In the genomic region with DNA sequence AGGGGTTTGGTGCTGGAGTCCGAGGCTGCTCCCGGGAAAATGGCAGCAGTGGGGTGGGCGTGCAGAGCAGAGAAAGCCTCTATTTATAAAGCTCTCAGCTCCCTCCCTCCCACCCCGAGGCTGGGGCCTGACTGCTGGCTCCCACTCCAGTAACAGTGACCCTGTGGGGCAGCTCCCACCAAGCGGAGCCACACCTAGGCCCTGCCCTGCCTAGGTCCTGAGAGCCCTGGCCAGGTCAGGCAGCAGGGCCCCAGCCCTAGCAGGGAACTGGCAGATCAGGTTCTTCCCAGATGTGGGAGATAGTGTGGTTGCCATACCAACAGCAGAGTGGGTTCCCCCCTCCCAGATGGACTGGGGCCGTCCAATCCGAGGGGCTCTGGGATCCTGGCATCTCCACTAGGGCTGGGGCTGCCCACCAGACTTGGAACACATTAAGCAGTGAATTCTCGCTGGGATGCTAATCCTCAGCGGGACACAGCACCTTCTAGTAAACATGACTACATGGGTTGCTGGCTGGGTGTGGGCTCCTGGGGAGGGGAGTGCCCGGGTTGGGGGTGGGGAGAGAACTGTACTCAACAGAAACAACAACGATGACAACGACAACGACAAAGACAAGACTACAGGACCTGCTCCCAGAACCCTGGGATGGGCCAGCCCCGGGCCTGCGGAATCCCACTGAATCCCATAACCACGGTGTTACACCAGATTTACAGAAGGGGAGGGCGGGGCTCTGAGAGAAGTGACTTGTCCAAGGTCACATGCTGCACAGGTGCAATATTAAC, we compare ENCODE assay signal across 8 cellular contexts. TPM values are rescaled to one million over a fixed set of nuclear protein-coding genes. Genes with fewer than 3 reads are reported as not detected.
DNase-seq lines count a peak whose midpoint lies in the region; ATAC-seq and TF ChIP-seq lines count a peak whose summit lies in the region.

No MANE protein-coding gene starts in this region.

- no peaks in the 10 kb centered on the region for H3K27me3 Mint-ChIP-seq in T-helper 2 cell treated with Interferon-gamma antibody and Interleukin-4, amounts not matched to agents 5 μg/mL and 100 μg/mL, for 36 hours (ENCODE audit: low read depth)

- peak overlapping the region; percentile 93 for H3K4me3 Mint-ChIP-seq in T-helper 2 cell treated with Interferon-gamma antibody and Interleukin-4, amounts not matched to agents 5 μg/mL and 100 μg/mL, for 36 hours

- H2AK5ac ChIP-seq in trophoblast cell (ENCODE audit: low read length), result peak overlapping the region; percentile 99

- peak overlapping the region; percentile 73 for H2AFZ ChIP-seq in trophoblast cell (ENCODE audit: insufficient read depth, low read length, poor library complexity)

- H3K36me3 ChIP-seq in esophagus muscularis mucosa (no peaks in the 10 kb centered on the region), trophoblast cell (ENCODE audit: control insufficient read depth in 1 of 2, insufficient read depth in 2 of 2, low read length in 2 of 2) (no peaks in the 10 kb centered on the region)

- H3K4me3 ChIP-seq in esophagus muscularis mucosa (peak overlapping the region; percentile 80 to 95 (median 88)), trophoblast cell (ENCODE audit: low read depth, low read length) (no peak overlapping the region)

- no peak overlapping the region for H3K23ac ChIP-seq in trophoblast cell (ENCODE audit: low read length)

- peak overlapping the region; percentile 92 for H2BK12ac ChIP-seq in trophoblast cell (ENCODE audit: low read length)

- no peaks in the 10 kb centered on the region for H3K9me3 Mint-ChIP-seq in T-helper 2 cell treated with Interferon-gamma antibody and Interleukin-4, amounts not matched to agents 5 μg/mL and 100 μg/mL, for 36 hours

- peak overlapping the region; percentile 92 for H3K4me2 ChIP-seq in trophoblast cell (ENCODE audit: low read length)

- peak overlapping the region; percentile 90 for H2BK5ac ChIP-seq in trophoblast cell (ENCODE audit: low read depth, low read length, poor library complexity)

- peaks cover 3% of the 10 kb centered on the region for H3K36me3 Mint-ChIP-seq in T-helper 2 cell treated with Interferon-gamma antibody and Interleukin-4, amounts not matched to agents 5 μg/mL and 100 μg/mL, for 36 hours (ENCODE audit: low read depth)

- peak overlapping the region; percentile 31 for H3K27ac Mint-ChIP-seq in T-helper 2 cell treated with Interferon-gamma antibody and Interleukin-4, amounts not matched to agents 5 μg/mL and 100 μg/mL, for 36 hours

- intact Hi-C loops in esophagus muscularis mucosa (cut with DNase I), result no loop called here

- peaks cover 29% of the 10 kb centered on the region for H3K4me1 Mint-ChIP-seq in T-helper 2 cell treated with Interferon-gamma antibody and Interleukin-4, amounts not matched to agents 5 μg/mL and 100 μg/mL, for 36 hours (ENCODE audit: low read depth)

- H4K12ac ChIP-seq in trophoblast cell (ENCODE audit: low read depth, low read length), result peak overlapping the region; percentile 82

- 41% methylated on average over 12 of the region's 17 CpGs for WGBS in esophagus muscularis mucosa
- WGBS in trophoblast cell (ENCODE audit: extremely low coverage, insufficient coverage, insufficient read length), result no CpG with 5 or more reads among the region's 17 CpGs

- DNase-seq in T-helper 2 cell treated with Interferon-gamma antibody and Interleukin-4, amounts not matched to agents 5 μg/mL and 100 μg/mL, for 36 hours (ENCODE audit: low spot score), result no peak
- DNase-seq in T-helper 2 cell (no peak), RWPE1 (ENCODE audit: low spot score) (peak; percentile 64), esophagus muscularis mucosa (ENCODE audit: extremely low spot score) (no peak), trophoblast cell (peak; percentile 83 to 86)

- H3K4me1 ChIP-seq in esophagus muscularis mucosa (peaks cover 22 to 57% (median 51%) of the 10 kb centered on the region in 4 donors), trophoblast cell (ENCODE audit: control insufficient read depth in 1 of 2, insufficient read depth in 2 of 2, low read length in 2 of 2) (peaks cover 32 to 40% of the 10 kb centered on the region in 2 experiments)

- H2BK120ac ChIP-seq in trophoblast cell (ENCODE audit: insufficient read depth, low read length, poor library complexity), result peak overlapping the region; percentile 97

- H3K79me2 ChIP-seq in trophoblast cell (ENCODE audit: control insufficient read depth, insufficient read depth, low read length, poor library complexity), result peaks cover 11% of the 10 kb centered on the region

- peak overlapping the region; percentile 90 for H3K14ac ChIP-seq in trophoblast cell (ENCODE audit: low read length)

- H3K27me3 ChIP-seq in esophagus muscularis mucosa (no peaks in the 10 kb centered on the region), trophoblast cell (ENCODE audit: insufficient read depth, low read length) (no peaks in the 10 kb centered on the region)

- peak overlapping the region; percentile 94 for H3K18ac ChIP-seq in trophoblast cell (ENCODE audit: low read length)

- TF ChIP-seq CTCF in RWPE1 (conservative IDR thresholded peaks at IDR 0.05; ENCODE audit: low read depth) (no peak), esophagus muscularis mucosa (IDR thresholded peaks at IDR 0.05) (no peak)

- CTCF ChIA-PET in RWPE1 (lab: Yijun Ruan, JAX), result interaction anchor here (0.7 kb wide), 1 partner anchor 25 kb away, joined by 3 read pairs; no protein-coding TSS in a partner anchor

- H3K4ac ChIP-seq in trophoblast cell (ENCODE audit: low read depth, low read length), result peak overlapping the region; percentile 96

- peak overlapping the region; percentile 82 for H4K8ac ChIP-seq in trophoblast cell (ENCODE audit: low read depth, low read length)

- H3K27ac ChIP-seq in RWPE1, result peak overlapping the region; percentile 79
- H3K27ac ChIP-seq in esophagus muscularis mucosa (replicated peaks in 1 of 4), result peak overlapping the region; percentile 78 to 82 (median 80)
- peak overlapping the region; percentile 76 for H3K27ac ChIP-seq in trophoblast cell (ENCODE audit: low read depth, low read length)

- no peak for TF ChIP-seq EP300 in esophagus muscularis mucosa (IDR thresholded peaks at IDR 0.05)

- ATAC-seq in HG03460 (IDR thresholded peaks at IDR 0.05; ENCODE audit: unreplicated experiment) (no peak), HG03095 (IDR thresholded peaks at IDR 0.05; ENCODE audit: unreplicated experiment) (no peak), GM19455 (IDR thresholded peaks at IDR 0.05; ENCODE audit: unreplicated experiment) (no peak)

- no peak for TF ChIP-seq POLR2A in esophagus muscularis mucosa (IDR thresholded peaks at IDR 0.05; ENCODE audit: low read depth)

- POLR2A ChIA-PET in RWPE1 (lab: Yijun Ruan, JAX; ENCODE audit: low non-redundant PET), result interaction anchor here (1.0 kb wide), 1 partner anchor 18 kb away, joined by 3 read pairs; no protein-coding TSS in a partner anchor

- H3K9ac ChIP-seq in trophoblast cell (ENCODE audit: low read length), result no peak overlapping the region

- H4K91ac ChIP-seq in trophoblast cell (ENCODE audit: low read depth, low read length), result peak overlapping the region; percentile 97

- H3K79me1 ChIP-seq in trophoblast cell (ENCODE audit: low read length), result peaks cover 24% of the 10 kb centered on the region

- H3K9me3 ChIP-seq in esophagus muscularis mucosa, result no peaks in the 10 kb centered on the region
- H3K9me3 ChIP-seq in trophoblast cell (ENCODE audit: insufficient read depth, low read depth, low read length), result no peaks in the 10 kb centered on the region

RNA-seq across cellular contexts. Expression of gene SH3GLB2, which starts 1.5 kb away (rescaled TPM):
- 10 to 100 TPM; 71.6 to 92.3 (median 88.5) TPM for total RNA-seq in esophagus muscularis mucosa
- polyA plus RNA-seq in trophoblast cell (2013), result 60.0 and 65.8 TPM in 2 replicates

RNA-seq across cellular contexts. Expression of gene MIGA2, which starts 9.8 kb away (rescaled TPM):
- 10 to 100 TPM; 23.9 to 44.2 (median 32.1) TPM for total RNA-seq in esophagus muscularis mucosa
- polyA plus RNA-seq in trophoblast cell (2013), result 11.5 and 11.6 TPM in 2 replicates

RNA-seq across cellular contexts. Expression of gene DOLPP1, which starts 54.3 kb away (rescaled TPM):
- total RNA-seq in esophagus muscularis mucosa, result 1 to 10 TPM; 3.0 to 5.5 (median 4.3) TPM
- polyA plus RNA-seq in trophoblast cell (2013), result 25.6 and 29.1 TPM in 2 replicates

Comparison
In these comparisons a context has a peak if more than half of its experiments do, and no peak if none do; other contexts are left out.
1. DNase-seq: peak in RWPE1 (single experiment) and trophoblast cell (2 of 2); none in T-helper 2 cell treated with Interferon-gamma antibody and Interleukin-4, amounts not matched to agents 5 μg/mL and 100 μg/mL, for 36 hours (single experiment), T-helper 2 cell (0 of 5) and esophagus muscularis mucosa (single experiment).
2. Peak in every context shown above with its lines, with median percentiles within 50 percentile points of each other: H3K27ac ChIP-seq.